10 cellular contexts compared by ENCODE assay signal in the genomic region with DNA sequence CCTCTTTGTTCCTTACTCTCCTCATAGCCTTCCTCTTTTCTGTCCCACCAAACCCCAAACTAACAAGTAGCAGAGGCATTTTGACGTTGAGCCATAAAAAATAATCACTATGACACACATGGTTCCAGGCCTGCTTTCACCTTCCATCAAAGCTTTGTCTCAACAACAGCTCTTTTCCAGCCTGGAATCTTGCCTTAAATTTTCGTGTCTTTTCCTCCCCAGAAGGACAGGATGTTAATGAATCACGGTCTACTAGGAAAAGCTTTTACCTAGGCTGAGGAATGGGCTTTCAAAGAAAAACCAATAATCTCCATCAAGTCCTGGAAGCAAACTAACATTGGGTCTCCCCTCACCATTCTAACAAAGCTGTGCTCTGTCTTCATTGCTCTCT.
DNase-seq lines count a peak whose midpoint lies in the region; ATAC-seq, FAIRE-seq and TF ChIP-seq lines count a peak whose summit lies in the region.
"Had no signal": no experiment of that assay in that cellular context is flagged by ENCODE, and none has a peak within 500 bp of the region (broad histone marks: within the 10 kb centered on the region; RNA-seq: fewer than 3 reads in every experiment).

No MANE protein-coding gene starts in this region.

- no peak for TF ChIP-seq POLR2A in endothelial cell of umbilical vein (IDR thresholded peaks at IDR 0.05; ENCODE audit: low read depth, low read length)

- peak overlapping the region; percentile 58 to 86 (median 71) for H3K27ac Mint-ChIP-seq in CD4-positive, alpha-beta memory T cell

- H3K79me2 ChIP-seq in endothelial cell of umbilical vein (ENCODE audit: control insufficient read depth, insufficient read depth, low read length), result no peaks in the 10 kb centered on the region
- no peaks in the 10 kb centered on the region for H3K79me2 ChIP-seq in parathyroid adenoma

- peak overlapping the region; percentile 48 for H2AFZ ChIP-seq in endothelial cell of umbilical vein (ENCODE audit: low read depth, low read length)
- H2AFZ ChIP-seq in parathyroid adenoma, result peak overlapping the region; percentile 41

- H3K27ac ChIP-seq in CD4-positive, alpha-beta memory T cell (ENCODE audit: low read depth, low read length), result no peak overlapping the region
- H3K27ac ChIP-seq in endothelial cell of umbilical vein (ENCODE audit: insufficient read depth, low read depth, low read length) (peak overlapping the region; percentile 98), parathyroid adenoma (peak overlapping the region; percentile 21)

- H3K27me3 ChIP-seq in CD4-positive, alpha-beta memory T cell (ENCODE audit: insufficient read depth, low read length), result no peaks in the 10 kb centered on the region
- H3K27me3 ChIP-seq in endothelial cell of umbilical vein (ENCODE audit: control insufficient read depth in 2 of 2, insufficient read depth in 2 of 2, low read length in 2 of 2), result no peaks in the 10 kb centered on the region
- no peaks in the 10 kb centered on the region for H3K27me3 ChIP-seq in parathyroid adenoma (ENCODE audit: control insufficient read depth, insufficient read depth, low read length)

- DNase-seq in CD4-positive, alpha-beta memory T cell, result no peak
- DNase-seq in RPMI7951 (ENCODE audit: low read depth) (peak; percentile 43), endothelial cell of umbilical vein (ENCODE audit: low read depth, low spot score) (peak; percentile 90), Kasumi-1 (lab: John Stamatoyannopoulos, UW) (no peak), NCI-H82 treated with DMSO at 0.1 percent for 48 hours (lab: John Stamatoyannopoulos, UW; ENCODE audit: unreplicated experiment) (no peak), superior temporal gyrus (ENCODE audit: extremely low spot score) (no peak)
- DNase-seq: cerebellar nuclear complex, Karpas-422 had no signal

- peaks cover 30% of the 10 kb centered on the region for H3K4me1 ChIP-seq in CD4-positive, alpha-beta memory T cell (ENCODE audit: insufficient read depth, low read length)
- peaks cover 36% of the 10 kb centered on the region for H3K4me1 ChIP-seq in endothelial cell of umbilical vein (ENCODE audit: control insufficient read depth, extremely low read depth, insufficient read depth, low read length)
- H3K4me1 ChIP-seq in parathyroid adenoma, result no peaks in the 10 kb centered on the region

- no peaks in the 10 kb centered on the region for H3K9me1 ChIP-seq in endothelial cell of umbilical vein (replicated peaks; ENCODE audit: control insufficient read depth, extremely low read depth, insufficient read depth, low read length)

- dilution Hi-C loops in endothelial cell of umbilical vein (cut with MboI; ENCODE audit: extremely low pct_ligation_motif_present, low sequenced_read_pairs), result no loop called here

- no peak for ATAC-seq in HG02571 (IDR thresholded peaks at IDR 0.05; ENCODE audit: unreplicated experiment)

- H3K27me3 Mint-ChIP-seq in CD4-positive, alpha-beta memory T cell, result no peaks in the 10 kb centered on the region

- H3K4me3 Mint-ChIP-seq in CD4-positive, alpha-beta memory T cell, result peak overlapping the region in 6 of 8 donors; percentile 39 to 70 (median 58)

- peak; percentile 87 for FAIRE-seq in endothelial cell of umbilical vein (lab: Jason Lieb, UNC)

- H3K36me3 ChIP-seq in CD4-positive, alpha-beta memory T cell (ENCODE audit: insufficient read depth, low read length), result no peaks in the 10 kb centered on the region
- H3K36me3 ChIP-seq in endothelial cell of umbilical vein (ENCODE audit: control insufficient read depth in 2 of 2, extremely low read depth in 1 of 2, insufficient read depth in 2 of 2, low read length in 2 of 2) (no peaks in the 10 kb centered on the region), parathyroid adenoma (ENCODE audit: control insufficient read depth, insufficient read depth, low read length) (no peaks in the 10 kb centered on the region)

- no peaks in the 10 kb centered on the region for H4K20me1 ChIP-seq in endothelial cell of umbilical vein (replicated peaks; ENCODE audit: control insufficient read depth, extremely low read depth, insufficient read depth, low read length)

- no peak overlapping the region for H3K4me3 ChIP-seq in CD4-positive, alpha-beta memory T cell (ENCODE audit: low read length in 2 of 2)
- peak overlapping the region in 1 of 3 experiments; percentile 20 for H3K4me3 ChIP-seq in endothelial cell of umbilical vein (replicated peaks in 1 of 3; ENCODE audit: insufficient read depth in 1 of 3, low read depth in 1 of 3, low read length in 3 of 3)
- no peak overlapping the region for H3K4me3 ChIP-seq in parathyroid adenoma (ENCODE audit: low read depth, low read length)

- H3K9ac ChIP-seq in endothelial cell of umbilical vein (replicated peaks; ENCODE audit: extremely low read depth, insufficient read depth, low read length), result peak overlapping the region; percentile 87
- H3K9ac ChIP-seq in parathyroid adenoma, result no peak overlapping the region

- POLR2A ChIA-PET in CD4-positive, alpha-beta memory T cell (lab: Charles Lee; ENCODE audit: partially characterized antibody), result interaction anchor here (1.2 to 2.8 kb wide), 5 partner anchors 41 to 112 kb away, joined by 3 to 18 read pairs (median 5); a partner anchor contains a TSS
- POLR2A ChIA-PET in endothelial cell of umbilical vein (lab: Charles Lee), result interaction anchor here (0.5 to 2.4 kb wide), 4 partner anchors 22 to 108 kb away, joined by 3 to 9 read pairs (median 4); a partner anchor contains a TSS

- no peaks in the 10 kb centered on the region for H3K9me3 ChIP-seq in CD4-positive, alpha-beta memory T cell (ENCODE audit: control insufficient read depth in 1 of 2, low read length in 2 of 2)
- H3K9me3 ChIP-seq in endothelial cell of umbilical vein (replicated peaks; ENCODE audit: control insufficient read depth, insufficient read depth, low read length), result no peaks in the 10 kb centered on the region
- H3K9me3 ChIP-seq in parathyroid adenoma (ENCODE audit: control insufficient read depth, low read length), result no peaks in the 10 kb centered on the region

- peaks cover 25 to 43% (median 36%) of the 10 kb centered on the region in 4 donors for H3K4me1 Mint-ChIP-seq in CD4-positive, alpha-beta memory T cell

- no TSS peak for BruUV-seq in endothelial cell of umbilical vein (replicated peaks; lab: Mats Ljungman, UMichigan)

- no peaks in the 10 kb centered on the region for H3K9me3 Mint-ChIP-seq in CD4-positive, alpha-beta memory T cell

- CTCF ChIA-PET in CD4-positive, alpha-beta memory T cell (lab: Charles Lee; ENCODE audit: partially characterized antibody), result interaction anchor here (1.0 to 2.7 kb wide), 4 partner anchors 13 to 89 kb away, joined by 3 to 7 read pairs (median 4); no protein-coding TSS in a partner anchor
- CTCF ChIA-PET in endothelial cell of umbilical vein (lab: Charles Lee), result interaction anchor here (0.9 to 4.1 kb wide), 21 partner anchors 9 to 737 kb away, joined by 3 to 57 read pairs (median 5); a partner anchor contains a TSS

- intact Hi-C loops in CD4-positive, alpha-beta memory T cell (cut with micrococcal nuclease), result loop anchor here (5.0 kb wide), 3 partner anchors 41 to 109 kb away; a partner anchor contains a TSS
- intact Hi-C loops in endothelial cell of umbilical vein (cut with micrococcal nuclease), result loop anchor here (1.0 to 2.0 kb wide), 2 partner anchors 16 to 121 kb away; no protein-coding TSS in a partner anchor

- no peaks in the 10 kb centered on the region for H3K36me3 Mint-ChIP-seq in CD4-positive, alpha-beta memory T cell

- TF ChIP-seq CTCF in endothelial cell of umbilical vein (IDR thresholded peaks at IDR 0.05; ENCODE audit: extremely low read depth in 1 of 2, insufficient read depth in 1 of 2, low read depth in 1 of 2, low read length in 2 of 2) (no peak), parathyroid adenoma (IDR thresholded peaks at IDR 0.05) (no peak)

- H3K4me2 ChIP-seq in endothelial cell of umbilical vein (ENCODE audit: insufficient read depth, low read length), result peak overlapping the region; percentile 73
- H3K4me2 ChIP-seq in parathyroid adenoma (ENCODE audit: low read length), result no peak overlapping the region

TF ChIP-seq in endothelial cell of umbilical vein, 7 proteins besides CTCF, POLR2A, EP300 and RAD21:
- TF ChIP-seq POLR2AphosphoS5 (IDR thresholded peaks at IDR 0.05; ENCODE audit: insufficient read depth, low read depth, low read length) (no peak), MYC (IDR thresholded peaks at IDR 0.05; ENCODE audit: low read depth, low read length) (no peak), JUN (IDR thresholded peaks at IDR 0.05; ENCODE audit: borderline replicate concordance, insufficient read depth, insufficient read length, low read depth) (peak; percentile 18), FOS (IDR thresholded peaks at IDR 0.05; ENCODE audit: borderline replicate concordance, insufficient read depth, low read length) (peak; percentile 52)

Comparison
In these comparisons a context has a peak if more than half of its experiments do, and no peak if none do; other contexts are left out.
1. DNase-seq: peak in RPMI7951 (single experiment) and endothelial cell of umbilical vein (single experiment); none in CD4-positive, alpha-beta memory T cell (0 of 5), Kasumi-1 (0 of 2), NCI-H82 treated with DMSO at 0.1 percent for 48 hours (single experiment) and superior temporal gyrus (single experiment).